Comparison of ENCODE assay signal across 32 cellular contexts in the genomic region with DNA sequence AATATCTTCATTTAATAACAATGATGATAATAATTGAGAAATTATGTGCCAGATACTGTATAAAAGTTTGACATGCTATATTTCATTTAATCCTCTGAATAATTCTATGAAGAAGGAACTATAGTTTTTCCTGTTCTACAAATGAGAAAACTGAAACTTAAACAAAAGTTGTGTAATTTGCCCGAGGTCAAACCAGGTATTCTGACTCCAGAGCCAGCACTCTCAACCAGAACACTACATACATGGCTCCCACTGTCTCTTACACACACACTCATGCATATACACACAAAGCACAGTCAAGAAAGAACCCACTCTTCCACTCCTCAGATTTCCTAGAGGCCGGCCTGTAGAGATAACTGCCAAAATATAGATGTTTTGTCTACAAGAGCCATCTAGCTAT.
"Had no signal": no experiment of that assay in that cellular context is flagged by ENCODE, and none has a peak within 500 bp of the region (broad histone marks: within the 10 kb centered on the region; RNA-seq: fewer than 3 reads in every experiment).

No MANE protein-coding gene starts in this region.

- H2AFZ ChIP-seq: parathyroid adenoma had no signal

- H3K36me3 ChIP-seq: ovary, spleen, suprapubic skin, tibial artery, transverse colon, upper lobe of right lung, uterus had no signal

- H3K4me1 Mint-ChIP-seq: nephron progenitor cell, neural crest cell had no signal

- H3K36me3 Mint-ChIP-seq: type B pancreatic cell had no signal

- H3K9me3 ChIP-seq: ovary, psoas muscle, suprapubic skin, testis, transverse colon, upper lobe of right lung had no signal

- H3K27me3 ChIP-seq: ovary, spleen, suprapubic skin, testis, tibial artery, transverse colon, upper lobe of right lung, uterus had no signal

- H3K4me3 Mint-ChIP-seq: naive thymus-derived CD8-positive, alpha-beta T cell; natural killer cell treated with Interleukin-12 subunit alpha and Interleukin-12 subunit beta and Interleukin-15 and Interleukin-18, amount 100 ng/mL, for 72 hours; nephron progenitor cell; neural crest cell; stimulated activated memory B cell treated with anti-CD40 and anti-IgM and Interleukin-4, amounts not matched to agents 10 μg/mL and 1 μg/mL and 100 μg/mL, for 72 hours; stimulated activated naive CD8-positive, alpha-beta T cell treated with anti-CD3 and anti-CD28 coated beads, Interleukin-15, amount 100 ng/mL, for 72 hours; type B pancreatic cell had no signal

- H3K4me1 ChIP-seq: parathyroid adenoma, psoas muscle, suprapubic skin, testis, tibial artery, upper lobe of right lung, uterus had no signal

- H3K27ac Mint-ChIP-seq: naive thymus-derived CD8-positive, alpha-beta T cell; natural killer cell treated with Interleukin-12 subunit alpha and Interleukin-12 subunit beta and Interleukin-15 and Interleukin-18, amount 100 ng/mL, for 72 hours; nephron progenitor cell; progenitor cell of endocrine pancreas; stimulated activated memory B cell treated with anti-CD40 and anti-IgM and Interleukin-4, amounts not matched to agents 10 μg/mL and 1 μg/mL and 100 μg/mL, for 72 hours; stimulated activated naive CD8-positive, alpha-beta T cell treated with anti-CD3 and anti-CD28 coated beads, Interleukin-15, amount 100 ng/mL, for 72 hours; type B pancreatic cell had no signal

- H3K27me3 Mint-ChIP-seq: progenitor cell of endocrine pancreas; stimulated activated naive CD8-positive, alpha-beta T cell treated with anti-CD3 and anti-CD28 coated beads, Interleukin-15, amount 100 ng/mL, for 72 hours; type B pancreatic cell had no signal

- DNase-seq: naive thymus-derived CD8-positive, alpha-beta T cell; nephron progenitor cell; occipital lobe; ovary; posterior cingulate gyrus; psoas muscle; right cardiac atrium; spleen; stimulated activated CD4-positive, alpha-beta T cell treated with anti-CD3 and anti-CD28 coated beads, Interleukin-12 subunit alpha, Interleukin-12 subunit beta, amount 100 ng/mL, for 4 hours; stimulated activated CD4-positive, alpha-beta T cell treated with anti-CD3 and anti-CD28 coated beads, Interleukin-1b, Interleukin-23, amount 100 ng/mL, for 48 hours; stimulated activated CD4-positive, alpha-beta T cell treated with anti-CD3 and anti-CD28 coated beads, Interleukin-4, amount 100 ng/mL, for 1 hour; stimulated activated CD4-positive, alpha-beta T cell treated with anti-CD3 and anti-CD28 coated beads, Interleukin-4, amount 100 ng/mL, for 4 hours; stimulated activated CD8-positive, alpha-beta memory T cell treated with anti-CD3 and anti-CD28 coated beads, Interleukin-4, amount 100 ng/mL, for 48 hours; stimulated activated naive CD4-positive, alpha-beta T cell; stimulated activated naive CD8-positive, alpha-beta T cell treated with anti-CD3 and anti-CD28 coated beads, Interleukin-15, amount 100 ng/mL, for 72 hours; stimulated activated naive CD8-positive, alpha-beta T cell treated with anti-CD3 and anti-CD28 coated beads, Interleukin-15, Interleukin-2, amounts not matched to agents 100 U/mL and 50 U/mL, for 24 hours; substantia nigra; testis; tibial artery; transverse colon; upper lobe of right lung; uterus had no signal

- H3K79me2 ChIP-seq: parathyroid adenoma had no signal

- H3K27ac ChIP-seq: ovary, parathyroid adenoma, psoas muscle, skin epidermis, spleen, suprapubic skin, testis, tibial artery, transverse colon, upper lobe of right lung, uterus had no signal

- H3K4me3 ChIP-seq: ovary, psoas muscle, skin epidermis, smooth muscle cell, suprapubic skin, testis, tibial artery, transverse colon, upper lobe of right lung, uterus had no signal

- ATAC-seq: naive thymus-derived CD8-positive, alpha-beta T cell; natural killer cell treated with Interleukin-12 subunit alpha and Interleukin-12 subunit beta and Interleukin-15 and Interleukin-18, amount 100 ng/mL, for 72 hours; psoas muscle; right cardiac atrium; sciatic nerve; stimulated activated memory B cell treated with anti-CD40 and anti-IgM and Interleukin-4, amounts not matched to agents 10 μg/mL and 1 μg/mL and 100 μg/mL, for 72 hours; stimulated activated naive CD8-positive, alpha-beta T cell treated with anti-CD3 and anti-CD28 coated beads, Interleukin-15, amount 100 ng/mL, for 72 hours; stimulated activated naive CD8-positive, alpha-beta T cell treated with anti-CD3 and anti-CD28 coated beads, Interleukin-15, Interleukin-2, amounts not matched to agents 100 U/mL and 50 U/mL, for 24 hours; upper lobe of right lung had no signal
